In genomic region chr6:30881987-30882763, GRCh38 we compare ENCODE assay signal across 9 cellular contexts. TPM values are rescaled to one million over a fixed set of nuclear protein-coding genes. Genes with fewer than 3 reads are reported as not detected.
DNase-seq lines count a peak whose midpoint lies in the region; ATAC-seq and TF ChIP-seq lines count a peak whose summit lies in the region.
"Had no signal": no experiment of that assay in that cellular context is flagged by ENCODE, and none has a peak within 500 bp of the region (broad histone marks: within the 10 kb centered on the region; RNA-seq: fewer than 3 reads in every experiment).

No MANE protein-coding gene starts in this region.

- POLR2A ChIA-PET in HCT116 (lab: Charles Lee), result interaction anchor here (0.6 to 2.2 kb wide), 11 partner anchors 8 to 267 kb away, joined by 3 to 9 read pairs (median 5); partner anchors contain the start of gene IER3

- TF ChIP-seq RAD21 in HCT116 (IDR thresholded peaks at IDR 0.05; ENCODE audit: low read depth), result no peak

- H3K4me3 Mint-ChIP-seq in activated T-helper 17 cell treated with anti-CD3 and anti-CD28 coated beads, Interleukin-2, amount 50 U/mL, for 72 hours, result no peak overlapping the region
- H3K4me3 Mint-ChIP-seq: dendritic cell treated with granulocyte-macrophage colony-stimulating factor and Interleukin-4, amounts not matched to agents 40 ng/mL and 50 ng/mL, for 4 days had no signal

- no peak for TF ChIP-seq CTCF in HCT116 (IDR thresholded peaks at IDR 0.05 in 2 of 3, conservative IDR thresholded peaks at IDR 0.05 in 1 of 3; ENCODE audit: borderline replicate concordance in 1 of 3, insufficient read depth in 1 of 3, low read depth in 2 of 3, low read length in 2 of 3)

- BruUV-seq in HCT116 (replicated peaks; lab: Mats Ljungman, UMichigan), result no TSS peak

- TF ChIP-seq POLR2A in HCT116 (IDR thresholded peaks at IDR 0.05; ENCODE audit: borderline replicate concordance, extremely low read depth, insufficient read depth, insufficient read length), result no peak

- peaks cover 44% of the 10 kb centered on the region for H3K4me1 Mint-ChIP-seq in activated T-helper 17 cell treated with anti-CD3 and anti-CD28 coated beads, Interleukin-2, amount 50 U/mL, for 72 hours

- H3K9me3 ChIP-seq in HCT116 (ENCODE audit: control insufficient read depth in 1 of 2, insufficient read depth in 1 of 2, low read depth in 1 of 2, low read length in 2 of 2), result no peaks in the 10 kb centered on the region
- H3K9me3 ChIP-seq in iPS-20b (ENCODE audit: insufficient read depth, low read depth, low read length), result no peaks in the 10 kb centered on the region
- no peaks in the 10 kb centered on the region for H3K9me3 ChIP-seq in skeletal muscle tissue (ENCODE audit: control insufficient read depth in 3 of 3, low read length in 3 of 3)

- H4K20me1 ChIP-seq in HCT116 (ENCODE audit: insufficient read depth), result no peaks in the 10 kb centered on the region

- DNase-seq in HCT116 (ENCODE audit: low read depth, low spot score), result no peak
- no peak for DNase-seq in Kasumi-1 (lab: John Stamatoyannopoulos, UW)
- DNase-seq in cerebellum (ENCODE audit: low spot score), result no peak
- DNase-seq in AG08395 (ENCODE audit: low spot score), result no peak
- no peak for DNase-seq in NOMO-1 (lab: John Stamatoyannopoulos, UW; ENCODE audit: unreplicated experiment in 2 of 2)

- H3K27ac ChIP-seq in HCT116 (ENCODE audit: low read depth, low read length) (peak overlapping the region; percentile 99), iPS-20b (ENCODE audit: low read length) (peak overlapping the region; percentile 80), skeletal muscle tissue (ENCODE audit: low read depth, low read length) (peak overlapping the region; percentile 93)

- RAD21 ChIA-PET in HCT116 (lab: Charles Lee; ENCODE audit: low non-redundant PET in 1 of 2, low total read pairs in 2 of 2, uncharacterized antibody in 2 of 2, unreplicated experiment in 2 of 2), result interaction anchor here in 1 of 2 experiments (0.8 to 1.1 kb wide), 2 partner anchors 32 to 53 kb away, joined by 3 read pairs; partner anchors contain the start of gene VARS2

- H3K9me3 Mint-ChIP-seq in activated T-helper 17 cell treated with anti-CD3 and anti-CD28 coated beads, Interleukin-2, amount 50 U/mL, for 72 hours, result no peaks in the 10 kb centered on the region
- H3K9me3 Mint-ChIP-seq: dendritic cell treated with granulocyte-macrophage colony-stimulating factor and Interleukin-4, amounts not matched to agents 40 ng/mL and 50 ng/mL, for 4 days had no signal

- H3K27me3 ChIP-seq in HCT116 (ENCODE audit: insufficient read depth, low read length) (no peaks in the 10 kb centered on the region), iPS-20b (ENCODE audit: insufficient read depth, low read length) (no peaks in the 10 kb centered on the region), skeletal muscle tissue (ENCODE audit: control insufficient read depth in 3 of 3, insufficient read depth in 3 of 3, low read length in 3 of 3) (no peaks in the 10 kb centered on the region)

- ATAC-seq in HCT116, result no peak
- ATAC-seq in activated T-helper 17 cell treated with anti-CD3 and anti-CD28 coated beads, Interleukin-2, amount 50 U/mL, for 72 hours (replicated peaks), result no peak

- CTCF ChIA-PET in HCT116 (lab: Charles Lee), result interaction anchor here (0.8 to 3.1 kb wide), 10 partner anchors 24 to 205 kb away, joined by 3 to 16 read pairs (median 3); partner anchors contain the start of gene VARS2

- H3K4me1 ChIP-seq in HCT116 (ENCODE audit: control insufficient read depth in 1 of 2, insufficient read depth in 2 of 2, low read length in 2 of 2) (peaks cover 44 to 65% of the 10 kb centered on the region in 2 experiments), iPS-20b (ENCODE audit: insufficient read depth, low read length) (peaks cover 54% of the 10 kb centered on the region), skeletal muscle tissue (ENCODE audit: control insufficient read depth in 3 of 3, insufficient read depth in 3 of 3, low read length in 3 of 3) (peaks cover 54 to 74% (median 68%) of the 10 kb centered on the region in 3 donors)

- peaks cover 42% of the 10 kb centered on the region for H3K79me2 ChIP-seq in HCT116 (ENCODE audit: insufficient read depth, low read length)

- H3K36me3 Mint-ChIP-seq in activated T-helper 17 cell treated with anti-CD3 and anti-CD28 coated beads, Interleukin-2, amount 50 U/mL, for 72 hours (ENCODE audit: low read depth), result no peaks in the 10 kb centered on the region

- peak overlapping the region; percentile 83 to 87 for H3K4me3 ChIP-seq in HCT116 (replicated peaks in 1 of 2; ENCODE audit: low read depth in 1 of 2, low read length in 2 of 2)
- H3K4me3 ChIP-seq in iPS-20b (ENCODE audit: low read length), result peak overlapping the region; percentile 63
- H3K4me3 ChIP-seq in skeletal muscle tissue (ENCODE audit: low read length in 3 of 3), result no peak overlapping the region

- no peaks in the 10 kb centered on the region for H3K27me3 Mint-ChIP-seq in activated T-helper 17 cell treated with anti-CD3 and anti-CD28 coated beads, Interleukin-2, amount 50 U/mL, for 72 hours

- peak overlapping the region; percentile 48 for H3K27ac Mint-ChIP-seq in activated T-helper 17 cell treated with anti-CD3 and anti-CD28 coated beads, Interleukin-2, amount 50 U/mL, for 72 hours
- H3K27ac Mint-ChIP-seq: dendritic cell treated with granulocyte-macrophage colony-stimulating factor and Interleukin-4, amounts not matched to agents 40 ng/mL and 50 ng/mL, for 4 days had no signal

- no peak overlapping the region for H2AFZ ChIP-seq in HCT116 (ENCODE audit: low read depth, low read length, poor library complexity, severe bottlenecking)

- H3K9ac ChIP-seq in HCT116 (ENCODE audit: low read length) (peak overlapping the region; percentile 92), iPS-20b (ENCODE audit: low read depth, low read length) (peak overlapping the region; percentile 62; the same call in 1 of the 2 replicates), skeletal muscle tissue (ENCODE audit: low read depth in 1 of 3, low read length in 3 of 3) (peak overlapping the region in 2 of 3 donors; percentile 50 to 89)

- no peaks in the 10 kb centered on the region for H3K9me2 ChIP-seq in HCT116 (ENCODE audit: insufficient read depth)

- H3K4me2 ChIP-seq in HCT116 (ENCODE audit: low read length), result peak overlapping the region; percentile 99

- no peaks in the 10 kb centered on the region for H3K36me3 ChIP-seq in HCT116 (ENCODE audit: control insufficient read depth in 1 of 2, insufficient read depth in 2 of 2, low read length in 2 of 2)
- H3K36me3 ChIP-seq in iPS-20b (ENCODE audit: insufficient read depth, low read depth, low read length), result no peaks in the 10 kb centered on the region
- H3K36me3 ChIP-seq in skeletal muscle tissue (ENCODE audit: control insufficient read depth in 3 of 3, insufficient read depth in 3 of 3, low read length in 3 of 3), result no peaks in the 10 kb centered on the region

- intact Hi-C loops in HCT116 (cut with micrococcal nuclease), result no loop called here

TF ChIP-seq in HCT116, 20 proteins besides CTCF, POLR2A, EP300 and RAD21 (continues in another document):
- TF ChIP-seq JUND (IDR thresholded peaks at IDR 0.05) (no peak), MAX (IDR thresholded peaks at IDR 0.05) (no peak), CBX3 (IDR thresholded peaks at IDR 0.05; ENCODE audit: low read depth) (no peak), ELF1 (IDR thresholded peaks at IDR 0.05; ENCODE audit: borderline replicate concordance, low read depth) (no peak), EZH2 (IDR thresholded peaks at IDR 0.05) (no peak)
- TF ChIP-seq, protein P1, sequence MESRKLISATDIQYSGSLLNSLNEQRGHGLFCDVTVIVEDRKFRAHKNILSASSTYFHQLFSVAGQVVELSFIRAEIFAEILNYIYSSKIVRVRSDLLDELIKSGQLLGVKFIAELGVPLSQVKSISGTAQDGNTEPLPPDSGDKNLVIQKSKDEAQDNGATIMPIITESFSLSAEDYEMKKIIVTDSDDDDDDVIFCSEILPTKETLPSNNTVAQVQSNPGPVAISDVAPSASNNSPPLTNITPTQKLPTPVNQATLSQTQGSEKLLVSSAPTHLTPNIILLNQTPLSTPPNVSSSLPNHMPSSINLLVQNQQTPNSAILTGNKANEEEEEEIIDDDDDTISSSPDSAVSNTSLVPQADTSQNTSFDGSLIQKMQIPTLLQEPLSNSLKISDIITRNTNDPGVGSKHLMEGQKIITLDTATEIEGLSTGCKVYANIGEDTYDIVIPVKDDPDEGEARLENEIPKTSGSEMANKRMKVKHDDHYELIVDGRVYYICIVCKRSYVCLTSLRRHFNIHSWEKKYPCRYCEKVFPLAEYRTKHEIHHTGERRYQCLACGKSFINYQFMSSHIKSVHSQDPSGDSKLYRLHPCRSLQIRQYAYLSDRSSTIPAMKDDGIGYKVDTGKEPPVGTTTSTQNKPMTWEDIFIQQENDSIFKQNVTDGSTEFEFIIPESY (IDR thresholded peaks at IDR 0.05; ENCODE audit: extremely low read depth, insufficient replicate concordance, low read length), result no peak

RNA-seq across cellular contexts. Expression of gene DDR1, which starts 2.1 kb away (rescaled TPM):
- total RNA-seq in HCT116 (2021; ENCODE audit: unreplicated experiment) (211 TPM), skeletal muscle tissue (40.7 TPM), cerebellum (139 TPM)
- polyA plus RNA-seq in HCT116 (2012), result 138 and 167 TPM in 2 replicates
- total RNA-seq in activated T-helper 17 cell treated with anti-CD3 and anti-CD28 coated beads, Interleukin-2, amount 50 U/mL, for 72 hours, result 10 to 100 TPM in 1 of 2 donors, 1 to 10 TPM in 1; 3.0 to 19.5 TPM

RNA-seq across cellular contexts. Expression of gene GTF2H4, which starts 25.8 kb away (rescaled TPM):
- total RNA-seq in HCT116 (2021; ENCODE audit: unreplicated experiment) (59.7 TPM), skeletal muscle tissue (7.3 TPM), cerebellum (39.6 TPM)
- polyA plus RNA-seq in HCT116 (2012), result 27.3 and 35.0 TPM in 2 replicates
- 10 to 100 TPM; 34.3 to 39.9 TPM for total RNA-seq in activated T-helper 17 cell treated with anti-CD3 and anti-CD28 coated beads, Interleukin-2, amount 50 U/mL, for 72 hours

RNA-seq across cellular contexts. Expression of gene VARS2, which starts 31.9 kb away (rescaled TPM):
- 39.8 TPM for total RNA-seq in HCT116 (2021; ENCODE audit: unreplicated experiment)
- polyA plus RNA-seq in HCT116 (2012), result 25.8 and 27.3 TPM in 2 replicates
- total RNA-seq in activated T-helper 17 cell treated with anti-CD3 and anti-CD28 coated beads, Interleukin-2, amount 50 U/mL, for 72 hours, result 10 to 100 TPM; 50.5 to 64.4 TPM
- total RNA-seq in skeletal muscle tissue, result 12.5 TPM
- total RNA-seq in cerebellum, result 49.5 TPM

RNA-seq across cellular contexts. Expression of gene SFTA2, which starts 49.8 kb away (rescaled TPM):
- not detected for total RNA-seq in HCT116 (2021; ENCODE audit: unreplicated experiment)
- polyA plus RNA-seq in HCT116 (2012), result not detected in 2 replicates
- total RNA-seq in activated T-helper 17 cell treated with anti-CD3 and anti-CD28 coated beads, Interleukin-2, amount 50 U/mL, for 72 hours, result not detected
- not detected for total RNA-seq in skeletal muscle tissue
- not detected for total RNA-seq in cerebellum

RNA-seq across cellular contexts. Expression of gene MUCL3, which starts 58.6 kb away (rescaled TPM):
- total RNA-seq in HCT116 (2021; ENCODE audit: unreplicated experiment), result 0.15 TPM
- 0.02 and 0.04 TPM in 2 replicates for polyA plus RNA-seq in HCT116 (2012)
- total RNA-seq in activated T-helper 17 cell treated with anti-CD3 and anti-CD28 coated beads, Interleukin-2, amount 50 U/mL, for 72 hours, result not detected
- not detected for total RNA-seq in skeletal muscle tissue
- total RNA-seq in cerebellum, result not detected

Comparison
In these comparisons a context has a peak if more than half of its experiments do, and no peak if none do; other contexts are left out.
1. H3K4me3 ChIP-seq: peak in HCT116 (2 of 2) and iPS-20b (single experiment); none in skeletal muscle tissue (0 of 3).
2. Peak in every context shown above with its lines, with median percentiles within 50 percentile points of each other: H3K27ac ChIP-seq and H3K9ac ChIP-seq.